8 cellular contexts compared by ENCODE assay signal in the genomic region with DNA sequence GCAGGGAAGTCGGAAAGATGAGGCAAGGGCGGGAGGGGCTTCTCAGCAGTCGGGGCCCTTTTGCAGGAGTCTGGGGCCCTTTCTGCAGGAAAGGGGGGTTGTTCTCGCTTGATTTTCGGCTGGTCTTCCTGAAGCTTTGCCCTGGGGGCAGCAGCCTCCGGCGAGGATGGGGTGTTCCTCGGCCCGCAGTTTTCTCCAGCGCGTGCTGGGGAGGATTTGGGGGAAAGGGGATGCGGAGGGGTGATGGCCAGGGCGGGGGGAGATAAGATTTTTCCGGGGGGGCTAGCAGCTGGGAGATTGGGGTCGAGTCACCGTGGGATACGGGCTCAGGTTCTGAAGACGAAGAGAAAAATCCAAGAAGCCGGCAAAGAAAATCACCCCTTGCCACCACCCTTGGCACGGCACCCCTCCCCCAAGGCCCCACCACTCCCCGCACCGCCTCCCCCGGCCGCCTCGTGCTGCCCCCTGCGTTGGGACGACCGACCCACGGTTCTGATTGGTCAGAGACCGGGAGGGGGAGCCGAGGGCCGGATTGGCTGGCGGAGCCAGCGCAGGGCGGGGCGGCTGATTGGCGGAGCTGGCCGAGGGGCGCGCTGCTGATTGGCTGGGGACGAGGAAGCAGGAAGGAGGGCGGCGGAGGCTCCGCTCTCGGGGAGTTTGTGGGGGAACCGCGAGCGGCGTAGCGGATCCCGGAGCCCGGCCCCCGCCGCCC. TPM values are rescaled to one million over a fixed set of nuclear protein-coding genes. Genes with fewer than 3 reads are reported as not detected.
DNase-seq lines count a peak whose midpoint lies in the region; ATAC-seq and TF ChIP-seq lines count a peak whose summit lies in the region.

Gene BAHD1, plus strand, starts transcription at position 654 of the 712 bp plus-strand sequence. CDS start 17,512 bp downstream, outside the sequence.

- peak within 1 kb of the TSS; percentile 92 for H3K27ac Mint-ChIP-seq in GM23338
- peak within 1 kb of the TSS; percentile 70 to 84 for H3K27ac Mint-ChIP-seq in natural killer cell

- H3K27me3 ChIP-seq in GM23338 (ENCODE audit: insufficient read depth): peaks cover 12% of the 10 kb centered on the region

- no peaks in the 10 kb centered on the region; the same call in 1 of the 2 replicates for H3K36me3 ChIP-seq in GM23338 (ENCODE audit: insufficient read depth)

- peaks cover 13% of the 10 kb centered on the region for H3K36me3 Mint-ChIP-seq in GM23338 (ENCODE audit: low read depth)
- H3K36me3 Mint-ChIP-seq in natural killer cell: no peaks in the 10 kb centered on the region

- H3K79me2 ChIP-seq in GM23338 (replicated peaks; ENCODE audit: insufficient read depth): peaks cover 40% of the 10 kb centered on the region

- H3K4me3 ChIP-seq in GM23338 (peak within 1 kb of the TSS; percentile 82), fibroblast of mammary gland (ENCODE audit: control insufficient read depth, low read depth, low read length) (peak within 1 kb of the TSS; percentile 61)

- no peaks in the 10 kb centered on the region for H3K9me2 ChIP-seq in GM23338 (ENCODE audit: insufficient read depth)

- H3K9me3 Mint-ChIP-seq in GM23338 (no peaks in the 10 kb centered on the region; the same call in 2 of the 3 replicates), natural killer cell (no peaks in the 10 kb centered on the region)

- peak within 1 kb of the TSS; percentile 43; the same call in 1 of the 2 replicates for H2AFZ ChIP-seq in GM23338

- H4K20me1 ChIP-seq in GM23338 (replicated peaks; ENCODE audit: insufficient read depth): peaks cover 30% of the 10 kb centered on the region

- peak within 1 kb of the TSS; percentile 100 for H3K4me2 ChIP-seq in GM23338

- peaks cover 56% of the 10 kb centered on the region for H3K4me1 ChIP-seq in GM23338 (ENCODE audit: insufficient read depth)

- H3K4me3 Mint-ChIP-seq in GM23338 (peak within 1 kb of the TSS; percentile 94), natural killer cell (peak within 1 kb of the TSS; percentile 95)

- peaks cover 31% of the 10 kb centered on the region for H3K27me3 Mint-ChIP-seq in GM23338 (ENCODE audit: insufficient read depth, low read depth, poor library complexity)
- H3K27me3 Mint-ChIP-seq in natural killer cell (ENCODE audit: low read depth in 2 of 2): peaks cover 13 to 23% of the 10 kb centered on the region in 2 donors

- intact Hi-C loops in natural killer cell (cut with micrococcal nuclease): loop anchor here (5.0 kb wide), 1 partner anchor 67 kb away; no protein-coding TSS in a partner anchor

- 0 out of 2 replicates have a peak, but pooled peaks cover 5% of the 10 kb centered on the region for H3F3A ChIP-seq in GM23338 (replicated peaks; ENCODE audit: low read depth)

- TF ChIP-seq CTCF in GM23338 (conservative IDR thresholded peaks at IDR 0.05; ENCODE audit: low read depth in 2 of 2) (0 out of 4 replicates have a peak, but pooled peaks of 1 of the 2 experiments have one; percentile 3), LNCAP (IDR thresholded peaks at IDR 0.05) (0 out of 2 replicates have a peak, but pooled peaks have one; percentile 0), fibroblast of mammary gland (conservative IDR thresholded peaks at IDR 0.05; ENCODE audit: control insufficient read depth, insufficient read depth, low read depth, low read length) (no peak), natural killer cell (IDR thresholded peaks at IDR 0.05) (no peak)

- H3K4me1 Mint-ChIP-seq in GM23338 (peaks cover 57% of the 10 kb centered on the region), natural killer cell (peaks cover 46 to 77% of the 10 kb centered on the region in 2 donors)

- peak within 1 kb of the TSS; percentile 78 for H3K27ac ChIP-seq in GM23338 (ENCODE audit: low read depth)

- DNase-seq in Daoy (ENCODE audit: low read depth) (peak; percentile 98), GM23338 (ENCODE audit: low spot score) (peak; percentile 98), RPMI8226 (peak; percentile 92), fibroblast of mammary gland (ENCODE audit: low read depth) (peak; percentile 90), natural killer cell (peak; percentile 91)
- peak; percentile 87 to 94 for DNase-seq in activated T-helper 1 cell treated with anti-CD3 and anti-CD28 coated beads, Interleukin-2, amount 50 U/mL, for 16 hours (ENCODE audit: low read depth in 1 of 2, low spot score in 1 of 2)
- DNase-seq in stimulated activated naive CD4-positive, alpha-beta T cell treated with Interleukin-2 at 50 U/mL for 16 hours (lab: John Stamatoyannopoulos, UW): peak; percentile 94

- peak; percentile 34 for ATAC-seq in GM23338
- peak; percentile 83 to 92 (median 89) for ATAC-seq in natural killer cell

TF ChIP-seq in GM23338, 12 proteins besides CTCF, POLR2A, EP300 and RAD21:
- peak; percentile 45; the same call in 1 of the 2 replicates for TF ChIP-seq POLR2AphosphoS5 (IDR thresholded peaks at IDR 0.05; ENCODE audit: low read depth)
- TF ChIP-seq EZH2 (IDR thresholded peaks at IDR 0.05; ENCODE audit: low read depth, unreplicated experiment): no peak
TF ChIP-seq in GM23338: peak in this region for 1.

RNA-seq across cellular contexts. Expression of gene BAHD1, which starts in this region (rescaled TPM):
- 10.8 and 11.0 TPM in 2 replicates for total RNA-seq in Daoy (2014; rRNA removed; shearing (Covaris generic))
- total RNA-seq in GM23338 (2014; rRNA removed; shearing (Covaris generic)): 32.4 and 40.1 TPM in 2 replicates
- polyA plus RNA-seq in GM23338 (2016; fragmentation: Nextera tagmentation; extraction: Ambion mirVana): 11.2 and 11.6 TPM in 2 replicates
- 10 to 100 TPM; 29.4 to 48.9 (median 41.8) TPM for total RNA-seq in natural killer cell

Comparison
In these comparisons a context has a peak if more than half of its experiments do, and no peak if none do; other contexts are left out.
1. Peak in every context shown above with its lines: DNase-seq, ATAC-seq, H3K4me3 ChIP-seq and H3K27ac ChIP-seq.